1 cellular context compared by ENCODE assay signal in genomic region chr22:21808130-21808529, GRCh38.
TF ChIP-seq lines count a peak whose summit lies in the region.

No MANE protein-coding gene starts in this region.

TF ChIP-seq in K562, 482 proteins besides CTCF, POLR2A, EP300 and RAD21:
- TF ChIP-seq POLR2H (tag; IDR thresholded peaks at IDR 0.05; ENCODE audit: low read depth) (peak; percentile 66), TFAM (CRISPR knock-in tag; conservative IDR thresholded peaks at IDR 0.05) (0 out of 2 replicates have a peak, but pooled peaks have one; percentile 70), ZNF395 (CRISPR knock-in tag; IDR thresholded peaks at IDR 0.05) (no peak), ZNF695 (CRISPR knock-in tag; IDR thresholded peaks at IDR 0.05) (no peak), KLF10 (CRISPR knock-in tag; IDR thresholded peaks at IDR 0.05) (peak; percentile 74; the same call in 1 of the 2 replicates), CCAR2 (IDR thresholded peaks at IDR 0.05; ENCODE audit: low read depth, low read length) (no peak), ATF7 (IDR thresholded peaks at IDR 0.05) (no peak)
TF ChIP-seq in K562: peak in this region for 3.
